In the genomic region with DNA sequence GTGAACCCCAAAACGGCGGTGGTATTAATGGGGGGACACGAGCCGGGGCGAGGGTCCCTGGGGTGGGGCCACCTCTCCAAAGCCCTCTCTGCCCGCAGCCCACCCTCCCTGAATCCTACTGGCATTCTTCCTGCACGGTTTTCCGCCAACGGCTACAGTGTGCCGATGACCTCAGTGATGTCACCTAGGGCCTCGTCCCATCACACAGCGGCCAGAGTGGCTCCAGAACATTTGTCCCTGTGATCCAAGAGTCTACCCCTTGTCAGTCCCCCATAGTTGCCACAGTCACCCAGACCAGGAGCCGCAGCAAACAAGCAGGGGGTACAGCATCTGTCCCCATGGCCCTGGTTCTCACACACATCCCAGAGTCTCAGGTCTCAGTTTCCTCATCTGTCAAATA, we compare ENCODE assay signal across 18 cellular contexts. TPM values are rescaled to one million over a fixed set of nuclear protein-coding genes. Genes with fewer than 3 reads are reported as not detected.
DNase-seq lines count a peak whose midpoint lies in the region; ATAC-seq lines count a peak whose summit lies in the region.
"Had no signal": no experiment of that assay in that cellular context is flagged by ENCODE, and none has a peak within 500 bp of the region (broad histone marks: within the 10 kb centered on the region; RNA-seq: fewer than 3 reads in every experiment).

No MANE protein-coding gene starts in this region.

- H3K4me3 Mint-ChIP-seq in activated T-cell treated with anti-CD3 and anti-CD28 coated beads, Interleukin-2, amount 50 U/mL, for 24 hours: no peak overlapping the region
- peak overlapping the region in 3 of 8 donors; percentile 30 to 63 (median 43) for H3K4me3 Mint-ChIP-seq in CD4-positive, alpha-beta memory T cell
- H3K4me3 Mint-ChIP-seq in activated naive CD8-positive, alpha-beta T cell treated with anti-CD3 and anti-CD28 coated beads, Interleukin-2, amount 50 U/mL, for 24 hours: no peak overlapping the region
- H3K4me3 Mint-ChIP-seq in naive thymus-derived CD8-positive, alpha-beta T cell: peak overlapping the region in 4 of 10 donors; percentile 19 to 64 (median 26)

- H3K9me3 Mint-ChIP-seq in activated T-cell treated with anti-CD3 and anti-CD28 coated beads, Interleukin-2, amount 50 U/mL, for 24 hours: no peaks in the 10 kb centered on the region
- peaks cover 0 to 8% (median 0%) of the 10 kb centered on the region in 8 donors for H3K9me3 Mint-ChIP-seq in CD4-positive, alpha-beta memory T cell
- no peaks in the 10 kb centered on the region for H3K9me3 Mint-ChIP-seq in activated naive CD8-positive, alpha-beta T cell treated with anti-CD3 and anti-CD28 coated beads, Interleukin-2, amount 50 U/mL, for 24 hours
- peaks cover 0 to 1% (median 0%) of the 10 kb centered on the region in 9 donors for H3K9me3 Mint-ChIP-seq in naive thymus-derived CD8-positive, alpha-beta T cell

- no peak for ATAC-seq in activated naive CD8-positive, alpha-beta T cell treated with anti-CD3 and anti-CD28 coated beads, Interleukin-2, amount 50 U/mL, for 24 hours
- ATAC-seq in naive thymus-derived CD8-positive, alpha-beta T cell: no peak
- no peak for ATAC-seq in HG02938 (IDR thresholded peaks at IDR 0.05; ENCODE audit: unreplicated experiment)

- peaks cover 70% of the 10 kb centered on the region for H3K4me1 Mint-ChIP-seq in activated T-cell treated with anti-CD3 and anti-CD28 coated beads, Interleukin-2, amount 50 U/mL, for 24 hours (ENCODE audit: low read depth)
- peaks cover 26 to 84% (median 56%) of the 10 kb centered on the region in 4 donors for H3K4me1 Mint-ChIP-seq in CD4-positive, alpha-beta memory T cell
- peaks cover 67% of the 10 kb centered on the region for H3K4me1 Mint-ChIP-seq in activated naive CD8-positive, alpha-beta T cell treated with anti-CD3 and anti-CD28 coated beads, Interleukin-2, amount 50 U/mL, for 24 hours
- H3K4me1 Mint-ChIP-seq in naive thymus-derived CD8-positive, alpha-beta T cell: peaks cover 17 to 79% (median 64%) of the 10 kb centered on the region in 4 donors

- H3K27me3 ChIP-seq in CD4-positive, alpha-beta memory T cell (ENCODE audit: insufficient read depth, low read length): no peaks in the 10 kb centered on the region
- H3K27me3 ChIP-seq: MG63 had no signal

- peak overlapping the region; percentile 39 for H3K27ac ChIP-seq in CD4-positive, alpha-beta memory T cell (ENCODE audit: low read depth, low read length)

- H3K36me3 ChIP-seq in CD4-positive, alpha-beta memory T cell (ENCODE audit: insufficient read depth, low read length): no peaks in the 10 kb centered on the region
- H3K36me3 ChIP-seq: MG63 had no signal

- peaks cover 2% of the 10 kb centered on the region for H3K36me3 Mint-ChIP-seq in activated T-cell treated with anti-CD3 and anti-CD28 coated beads, Interleukin-2, amount 50 U/mL, for 24 hours (ENCODE audit: low read depth)
- H3K36me3 Mint-ChIP-seq in CD4-positive, alpha-beta memory T cell: no peaks in the 10 kb centered on the region
- H3K36me3 Mint-ChIP-seq in activated naive CD8-positive, alpha-beta T cell treated with anti-CD3 and anti-CD28 coated beads, Interleukin-2, amount 50 U/mL, for 24 hours (ENCODE audit: low read depth): no peaks in the 10 kb centered on the region
- H3K36me3 Mint-ChIP-seq in naive thymus-derived CD8-positive, alpha-beta T cell: no peaks in the 10 kb centered on the region

- DNase-seq in activated T-cell treated with anti-CD3 and anti-CD28 coated beads, Interleukin-2, amount 50 U/mL, for 24 hours: no peak
- DNase-seq in activated T-cell treated with anti-CD3 and anti-CD28 coated beads, Interleukin-2, amount 50 U/mL, for 48 hours: no peak
- DNase-seq in CD4-positive, alpha-beta memory T cell: no peak
- no peak for DNase-seq in activated naive CD8-positive, alpha-beta T cell treated with anti-CD3 and anti-CD28 coated beads, Interleukin-2, amount 50 U/mL, for 24 hours
- DNase-seq in naive thymus-derived CD8-positive, alpha-beta T cell: no peak
- no peak for DNase-seq in mesenteric fat pad (ENCODE audit: low spot score)
- no peak for DNase-seq in iPS-NIHi7 (ENCODE audit: extremely low spot score)
- DNase-seq: 8988T, C1 segment of cervical spinal cord, Caco-2, EL, Karpas-422, MG63, NCI-H1092, NCI-H146, NCI-H2081, NCI-H748 treated with DMSO at 0.1 percent for 48 hours had no signal

- intact Hi-C loops in CD4-positive, alpha-beta memory T cell (cut with micrococcal nuclease): no loop called here

- H3K4me1 ChIP-seq in CD4-positive, alpha-beta memory T cell (ENCODE audit: insufficient read depth, low read length): peaks cover 92% of the 10 kb centered on the region

- H3K27ac Mint-ChIP-seq in activated T-cell treated with anti-CD3 and anti-CD28 coated beads, Interleukin-2, amount 50 U/mL, for 24 hours: peak overlapping the region; percentile 71
- peak overlapping the region; percentile 61 to 94 (median 81) for H3K27ac Mint-ChIP-seq in CD4-positive, alpha-beta memory T cell
- peak overlapping the region; percentile 46 for H3K27ac Mint-ChIP-seq in activated naive CD8-positive, alpha-beta T cell treated with anti-CD3 and anti-CD28 coated beads, Interleukin-2, amount 50 U/mL, for 24 hours
- peak overlapping the region in 9 of 10 donors; percentile 14 to 90 (median 43) for H3K27ac Mint-ChIP-seq in naive thymus-derived CD8-positive, alpha-beta T cell

- H3K9me3 ChIP-seq in CD4-positive, alpha-beta memory T cell (ENCODE audit: control insufficient read depth in 1 of 2, low read length in 2 of 2): no peaks in the 10 kb centered on the region
- H3K9me3 ChIP-seq: Caco-2, MG63 had no signal

- POLR2A ChIA-PET in CD4-positive, alpha-beta memory T cell (lab: Charles Lee; ENCODE audit: partially characterized antibody): interaction anchor here (1.0 to 2.6 kb wide), 5 partner anchors 10 to 38 kb away, joined by 3 to 9 read pairs (median 4); no protein-coding TSS in a partner anchor
- POLR2A ChIA-PET in naive thymus-derived CD8-positive, alpha-beta T cell (lab: Charles Lee): interaction anchor here (0.9 to 2.4 kb wide), 2 partner anchors 12 to 236 kb away, joined by 3 to 8 read pairs; no protein-coding TSS in a partner anchor

- no peak overlapping the region for H3K4me3 ChIP-seq in CD4-positive, alpha-beta memory T cell (ENCODE audit: low read length in 2 of 2)
- H3K4me3 ChIP-seq: MG63 had no signal

- H3K27me3 Mint-ChIP-seq in activated T-cell treated with anti-CD3 and anti-CD28 coated beads, Interleukin-2, amount 50 U/mL, for 24 hours: no peaks in the 10 kb centered on the region
- no peaks in the 10 kb centered on the region for H3K27me3 Mint-ChIP-seq in CD4-positive, alpha-beta memory T cell
- H3K27me3 Mint-ChIP-seq in activated naive CD8-positive, alpha-beta T cell treated with anti-CD3 and anti-CD28 coated beads, Interleukin-2, amount 50 U/mL, for 24 hours: no peaks in the 10 kb centered on the region
- H3K27me3 Mint-ChIP-seq in naive thymus-derived CD8-positive, alpha-beta T cell: no peaks in the 10 kb centered on the region

- CTCF ChIA-PET in CD4-positive, alpha-beta memory T cell (lab: Charles Lee; ENCODE audit: partially characterized antibody): no interaction called here

RNA-seq across cellular contexts. Expression of gene ZFPM1, which starts 13.9 kb away (rescaled TPM):
- total RNA-seq in CD4-positive, alpha-beta memory T cell: 10 to 100 TPM; 19.0 to 20.5 TPM
- polyA plus RNA-seq in CD4-positive, alpha-beta memory T cell: under 1 TPM; 0.07 to 0.48 TPM
- 10 to 100 TPM; 10.6 to 10.8 TPM for total RNA-seq in naive thymus-derived CD8-positive, alpha-beta T cell
- under 1 TPM; 0.23 to 0.36 (median 0.28) TPM for polyA plus RNA-seq in naive thymus-derived CD8-positive, alpha-beta T cell
- 4.8 TPM for total RNA-seq in mesenteric fat pad
